Comparison of ENCODE assay signal across 10 cellular contexts in the genomic region with DNA sequence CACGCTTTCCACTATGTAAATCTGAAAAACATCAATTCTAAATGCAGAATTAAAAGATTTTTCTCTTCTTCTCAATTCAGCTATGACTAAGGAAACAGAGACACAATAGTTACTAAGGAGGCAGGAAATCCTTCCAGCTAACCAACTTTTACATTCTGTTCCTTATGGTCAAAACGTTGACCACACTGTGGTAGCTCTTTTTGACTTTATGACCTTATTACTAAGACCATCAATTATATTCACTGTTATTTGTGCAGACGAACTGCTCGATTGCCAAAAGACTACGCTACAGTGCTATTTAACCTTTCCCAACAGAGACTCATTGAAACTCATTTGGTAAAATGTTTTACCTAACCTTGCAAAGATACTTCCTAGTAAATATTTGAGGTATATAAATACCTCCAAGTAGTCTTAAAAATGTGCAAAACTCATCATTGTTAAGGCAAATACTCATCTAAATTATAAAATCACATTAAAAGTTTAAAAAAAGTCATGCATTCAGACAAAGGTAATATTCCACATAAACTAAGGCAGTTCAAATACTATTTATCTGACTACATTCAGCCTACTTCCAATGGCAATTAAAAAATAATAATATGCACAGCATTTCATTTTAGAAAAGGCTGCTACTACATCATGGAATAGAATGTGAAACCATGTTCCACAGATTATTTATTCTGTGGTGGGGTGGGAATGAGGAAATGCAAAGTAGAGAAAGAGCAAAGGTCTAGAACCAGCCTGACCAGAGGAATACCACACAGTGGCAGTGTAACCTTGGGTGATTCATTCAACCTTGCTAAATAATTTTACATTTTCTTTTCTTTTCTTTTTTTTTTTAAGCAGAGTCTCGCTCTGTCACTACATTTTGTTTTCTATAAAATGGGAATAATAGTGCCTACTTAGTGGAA.
DNase-seq lines count a peak whose midpoint lies in the region; ATAC-seq and TF ChIP-seq lines count a peak whose summit lies in the region.
"Had no signal": no experiment of that assay in that cellular context is flagged by ENCODE, and none has a peak within 500 bp of the region (broad histone marks: within the 10 kb centered on the region; RNA-seq: fewer than 3 reads in every experiment).

No MANE protein-coding gene starts in this region.

- H3K36me3 Mint-ChIP-seq in CD8-positive, alpha-beta T cell = peaks cover 46% of the 10 kb centered on the region
- peaks cover 50% of the 10 kb centered on the region for H3K36me3 Mint-ChIP-seq in stimulated activated memory B cell treated with anti-CD40 and anti-IgM and Interleukin-4, amounts not matched to agents 10 μg/mL and 1 μg/mL and 100 μg/mL, for 72 hours

- no peaks in the 10 kb centered on the region for H3K9me3 ChIP-seq in CD8-positive, alpha-beta T cell (ENCODE audit: low read length)

- DNase-seq in GM10266 (ENCODE audit: extremely low spot score) = no peak
- DNase-seq in M059J (ENCODE audit: low read depth) = peak; percentile 87
- peak; percentile 73 for DNase-seq in dermis blood vessel endothelial cell
- DNase-seq in non-pigmented ciliary epithelial cell (ENCODE audit: low read depth) = peak; percentile 67
- no peak for DNase-seq in CD8-positive, alpha-beta T cell
- no peak for DNase-seq in RWPE1 (ENCODE audit: low spot score)
- no peak for DNase-seq in GM20000 (ENCODE audit: low spot score)
- DNase-seq: activated CD4-positive, alpha-beta T cell treated with anti-CD3 and anti-CD28 coated beads, Interleukin-2, amount 50 U/mL, for 48 hours had no signal

- no peak overlapping the region for H3K4me3 Mint-ChIP-seq in CD8-positive, alpha-beta T cell
- no peak overlapping the region for H3K4me3 Mint-ChIP-seq in stimulated activated memory B cell treated with anti-CD40 and anti-IgM and Interleukin-4, amounts not matched to agents 10 μg/mL and 1 μg/mL and 100 μg/mL, for 72 hours

- H3K27ac Mint-ChIP-seq in CD8-positive, alpha-beta T cell = no peak overlapping the region
- no peak overlapping the region for H3K27ac Mint-ChIP-seq in stimulated activated memory B cell treated with anti-CD40 and anti-IgM and Interleukin-4, amounts not matched to agents 10 μg/mL and 1 μg/mL and 100 μg/mL, for 72 hours

- peaks cover 10% of the 10 kb centered on the region for H3K4me1 Mint-ChIP-seq in CD8-positive, alpha-beta T cell (ENCODE audit: low read depth)
- H3K4me1 Mint-ChIP-seq in stimulated activated memory B cell treated with anti-CD40 and anti-IgM and Interleukin-4, amounts not matched to agents 10 μg/mL and 1 μg/mL and 100 μg/mL, for 72 hours = peaks cover 36% of the 10 kb centered on the region

- POLR2A ChIA-PET in CD8-positive, alpha-beta T cell (lab: Charles Lee) = no interaction called here
- POLR2A ChIA-PET in RWPE1 (lab: Yijun Ruan, JAX; ENCODE audit: low non-redundant PET) = interaction anchor here (0.6 kb wide), 1 partner anchor 129 kb away, joined by 5 read pairs; no protein-coding TSS in a partner anchor

- H3K36me3 ChIP-seq in CD8-positive, alpha-beta T cell (ENCODE audit: insufficient read depth, low read length) = no peaks in the 10 kb centered on the region

- no peak overlapping the region for H3K27ac ChIP-seq in CD8-positive, alpha-beta T cell (ENCODE audit: low read depth, low read length)
- no peak overlapping the region for H3K27ac ChIP-seq in RWPE1
- H3K27ac ChIP-seq: parathyroid adenoma had no signal

- H3K9me3 Mint-ChIP-seq in CD8-positive, alpha-beta T cell = peaks cover 4% of the 10 kb centered on the region
- H3K9me3 Mint-ChIP-seq in stimulated activated memory B cell treated with anti-CD40 and anti-IgM and Interleukin-4, amounts not matched to agents 10 μg/mL and 1 μg/mL and 100 μg/mL, for 72 hours = peaks cover 3% of the 10 kb centered on the region

- ATAC-seq in CD8-positive, alpha-beta T cell = no peak
- no peak for ATAC-seq in stimulated activated memory B cell treated with anti-CD40 and anti-IgM and Interleukin-4, amounts not matched to agents 10 μg/mL and 1 μg/mL and 100 μg/mL, for 72 hours

- CTCF ChIA-PET in CD8-positive, alpha-beta T cell (lab: Charles Lee) = no interaction called here
- CTCF ChIA-PET in RWPE1 (lab: Yijun Ruan, JAX) = no interaction called here

- no peaks in the 10 kb centered on the region for H3K4me1 ChIP-seq in CD8-positive, alpha-beta T cell (ENCODE audit: insufficient read depth, low read length)

- H3K27me3 ChIP-seq in CD8-positive, alpha-beta T cell (ENCODE audit: insufficient read depth, low read length) = no peaks in the 10 kb centered on the region

- H3K4me3 ChIP-seq in CD8-positive, alpha-beta T cell (ENCODE audit: low read depth, low read length) = no peak overlapping the region

- intact Hi-C loops in CD8-positive, alpha-beta T cell (cut with DNase I, micrococcal nuclease) = no loop called here

- no peaks in the 10 kb centered on the region for H3K27me3 Mint-ChIP-seq in CD8-positive, alpha-beta T cell (ENCODE audit: low read depth)
- no peaks in the 10 kb centered on the region for H3K27me3 Mint-ChIP-seq in stimulated activated memory B cell treated with anti-CD40 and anti-IgM and Interleukin-4, amounts not matched to agents 10 μg/mL and 1 μg/mL and 100 μg/mL, for 72 hours

- TF ChIP-seq CTCF in GM10266 (IDR thresholded peaks at IDR 0.05; ENCODE audit: control insufficient read depth, insufficient read depth, low read depth, missing control alignments) (peak; percentile 30), RWPE1 (conservative IDR thresholded peaks at IDR 0.05; ENCODE audit: low read depth) (no peak), GM20000 (IDR thresholded peaks at IDR 0.05; ENCODE audit: extremely low read depth, missing control alignments) (no peak)
- no peak for TF ChIP-seq CTCF in CD8-positive, alpha-beta T cell (IDR thresholded peaks at IDR 0.05)

Comparison
In these comparisons a context has a peak if more than half of its experiments do, and no peak if none do; other contexts are left out.
1. DNase-seq: peak in M059J (single experiment), dermis blood vessel endothelial cell (single experiment) and non-pigmented ciliary epithelial cell (single experiment); none in GM10266 (single experiment), CD8-positive, alpha-beta T cell (0 of 7), RWPE1 (single experiment) and GM20000 (single experiment).